ENCODE assay signal across 8 cellular contexts in genomic region chr15:30393664-30393991, GRCh38. TPM values are rescaled to one million over a fixed set of nuclear protein-coding genes. Genes with fewer than 3 reads are reported as not detected.
A peak's percentile ranks its signal among the peaks of the same experiment; 100 is the strongest.
DNase-seq lines count a peak whose midpoint lies in the region; ATAC-seq and TF ChIP-seq lines count a peak whose summit lies in the region.
"Not testable (repeated sequence)": the region's sequence is repeated elsewhere in the genome, so short reads cannot be mapped to it uniquely, and the experiment has no call there.

No MANE protein-coding gene starts in this region.

- not testable (repeated sequence) for H3K9ac ChIP-seq in HCT116 (ENCODE audit: low read length)

- H3K9me3 ChIP-seq in HCT116 (ENCODE audit: control insufficient read depth in 1 of 2, insufficient read depth in 1 of 2, low read depth in 1 of 2, low read length in 2 of 2); RWPE2 (ENCODE audit: severe bottlenecking); lower lobe of right lung; upper lobe of right lung: not testable (repeated sequence)

- H3K27ac Mint-ChIP-seq in natural killer cell treated with Interleukin-12 subunit alpha and Interleukin-12 subunit beta and Interleukin-15 and Interleukin-18, amount 100 ng/mL, for 72 hours = not testable (repeated sequence)

- not testable (repeated sequence) for H3K36me3 ChIP-seq in HCT116 (ENCODE audit: control insufficient read depth in 1 of 2, insufficient read depth in 2 of 2, low read length in 2 of 2); RWPE2 (ENCODE audit: low read depth); lower lobe of right lung; upper lobe of right lung

- H3K4me1 Mint-ChIP-seq in activated T-cell treated with anti-CD3 and anti-CD28 coated beads, Interleukin-2, amount 50 U/mL, for 4 hours (ENCODE audit: low read depth); natural killer cell treated with Interleukin-12 subunit alpha and Interleukin-12 subunit beta and Interleukin-15 and Interleukin-18, amount 100 ng/mL, for 72 hours (ENCODE audit: low read depth in 2 of 2): not testable (repeated sequence)

- H4K20me1 ChIP-seq in HCT116 (ENCODE audit: insufficient read depth) = not testable (repeated sequence)

- H3K27me3 Mint-ChIP-seq in activated T-cell treated with anti-CD3 and anti-CD28 coated beads, Interleukin-2, amount 50 U/mL, for 4 hours (ENCODE audit: low read depth); natural killer cell treated with Interleukin-12 subunit alpha and Interleukin-12 subunit beta and Interleukin-15 and Interleukin-18, amount 100 ng/mL, for 72 hours: not testable (repeated sequence)

- not testable (repeated sequence) for BruUV-seq in HCT116 (replicated peaks; lab: Mats Ljungman, UMichigan)

- H3K9me3 Mint-ChIP-seq in activated T-cell treated with anti-CD3 and anti-CD28 coated beads, Interleukin-2, amount 50 U/mL, for 4 hours; natural killer cell treated with Interleukin-12 subunit alpha and Interleukin-12 subunit beta and Interleukin-15 and Interleukin-18, amount 100 ng/mL, for 72 hours: not testable (repeated sequence)

- H3K9me2 ChIP-seq in HCT116 (ENCODE audit: insufficient read depth) = not testable (repeated sequence)

- H3K4me3 Mint-ChIP-seq in activated T-cell treated with anti-CD3 and anti-CD28 coated beads, Interleukin-2, amount 50 U/mL, for 4 hours; natural killer cell treated with Interleukin-12 subunit alpha and Interleukin-12 subunit beta and Interleukin-15 and Interleukin-18, amount 100 ng/mL, for 72 hours: not testable (repeated sequence)

- DNase-seq in HCT116 (ENCODE audit: low read depth, low spot score); RWPE2 (ENCODE audit: low spot score); activated T-cell treated with anti-CD3 and anti-CD28 coated beads, Interleukin-2, amount 50 U/mL, for 4 hours; left ventricle myocardium superior; lower lobe of right lung; natural killer cell treated with Interleukin-12 subunit alpha and Interleukin-12 subunit beta and Interleukin-15 and Interleukin-18, amount 100 ng/mL, for 72 hours (ENCODE audit: low spot score); upper lobe of right lung: not testable (repeated sequence)

- H3K4me3 ChIP-seq in HCT116 (replicated peaks in 1 of 2; ENCODE audit: low read depth in 1 of 2, low read length in 2 of 2); RWPE2 (ENCODE audit: severe bottlenecking); lower lobe of right lung; upper lobe of right lung: not testable (repeated sequence)

- TF ChIP-seq RAD21 in HCT116 (IDR thresholded peaks at IDR 0.05; ENCODE audit: low read depth) = not testable (repeated sequence)

- peak; percentile 72 for ATAC-seq in HCT116
- peak; percentile 26; the same call in 2 of the 3 replicates for ATAC-seq in RWPE2 (ENCODE audit: low read depth)
- peak; percentile 30 to 48 for ATAC-seq in activated T-cell treated with anti-CD3 and anti-CD28 coated beads, Interleukin-2, amount 50 U/mL, for 4 hours
- peak; percentile 33 for ATAC-seq in esophagus mucosa
- peak; percentile 48 for ATAC-seq in left ventricle myocardium superior
- ATAC-seq in lower lobe of right lung = peak; percentile 78 to 79
- peak; percentile 63 to 73 for ATAC-seq in natural killer cell treated with Interleukin-12 subunit alpha and Interleukin-12 subunit beta and Interleukin-15 and Interleukin-18, amount 100 ng/mL, for 72 hours
- ATAC-seq in upper lobe of right lung = peak; percentile 80

- H3K79me2 ChIP-seq in HCT116 (ENCODE audit: insufficient read depth, low read length) = not testable (repeated sequence)

- not testable (repeated sequence) for H3K27me3 ChIP-seq in HCT116 (ENCODE audit: insufficient read depth, low read length); RWPE2 (ENCODE audit: insufficient read depth, poor library complexity, severe bottlenecking); lower lobe of right lung (ENCODE audit: low read depth); upper lobe of right lung

- H2AFZ ChIP-seq in HCT116 (ENCODE audit: low read depth, low read length, poor library complexity, severe bottlenecking) = not testable (repeated sequence)

- TF ChIP-seq CTCF in HCT116 (IDR thresholded peaks at IDR 0.05 in 2 of 3, conservative IDR thresholded peaks at IDR 0.05 in 1 of 3; ENCODE audit: borderline replicate concordance in 1 of 3, insufficient read depth in 1 of 3, low read depth in 2 of 3, low read length in 2 of 3); RWPE2 (IDR thresholded peaks at IDR 0.05; ENCODE audit: poor library complexity, severe bottlenecking); lower lobe of right lung (IDR thresholded peaks at IDR 0.05); upper lobe of right lung (IDR thresholded peaks at IDR 0.05): not testable (repeated sequence)

- POLR2A ChIA-PET in HCT116 (lab: Charles Lee) = not testable (repeated sequence)

- H3K27ac ChIP-seq in HCT116 (ENCODE audit: low read depth, low read length); RWPE2 (ENCODE audit: poor library complexity, severe bottlenecking); lower lobe of right lung; upper lobe of right lung: not testable (repeated sequence)

- TF ChIP-seq POLR2A in HCT116 (IDR thresholded peaks at IDR 0.05; ENCODE audit: borderline replicate concordance, extremely low read depth, insufficient read depth, insufficient read length) = not testable (repeated sequence)

- CTCF ChIA-PET in HCT116 (lab: Charles Lee) = not testable (repeated sequence)

- H3K4me2 ChIP-seq in HCT116 (ENCODE audit: low read length) = not testable (repeated sequence)

- RAD21 ChIA-PET in HCT116 (lab: Charles Lee; ENCODE audit: low non-redundant PET in 1 of 2, low total read pairs in 2 of 2, uncharacterized antibody in 2 of 2, unreplicated experiment in 2 of 2) = not testable (repeated sequence)

- intact Hi-C loops in HCT116 (cut with micrococcal nuclease); left ventricle myocardium superior (cut with micrococcal nuclease); lower lobe of right lung (cut with DNase I); upper lobe of right lung (cut with DNase I): not testable (repeated sequence)

- not testable (repeated sequence) for H3K36me3 Mint-ChIP-seq in activated T-cell treated with anti-CD3 and anti-CD28 coated beads, Interleukin-2, amount 50 U/mL, for 4 hours (ENCODE audit: insufficient read depth); natural killer cell treated with Interleukin-12 subunit alpha and Interleukin-12 subunit beta and Interleukin-15 and Interleukin-18, amount 100 ng/mL, for 72 hours

- H3K4me1 ChIP-seq in HCT116 (ENCODE audit: control insufficient read depth in 1 of 2, insufficient read depth in 2 of 2, low read length in 2 of 2); RWPE2 (ENCODE audit: insufficient read depth, poor library complexity, severe bottlenecking); lower lobe of right lung; upper lobe of right lung: not testable (repeated sequence)

RNA-seq across cellular contexts. Expression of gene CHRFAM7A, which starts 0.3 kb away (rescaled TPM):
- total RNA-seq in HCT116 (2021; ENCODE audit: unreplicated experiment) = 7.4 TPM
- 0.98 and 2.1 TPM in 2 replicates for polyA plus RNA-seq in HCT116 (2012)
- total RNA-seq in activated T-cell treated with anti-CD3 and anti-CD28 coated beads, Interleukin-2, amount 50 U/mL, for 4 hours = under 1 TPM in 2 of 3 donors, not detected in 1; 0.29 to 0.90 TPM
- not detected for total RNA-seq in esophagus mucosa
- 1.3 TPM for total RNA-seq in left ventricle myocardium superior
- total RNA-seq in lower lobe of right lung = 9.6 TPM
- total RNA-seq in natural killer cell treated with Interleukin-12 subunit alpha and Interleukin-12 subunit beta and Interleukin-15 and Interleukin-18, amount 100 ng/mL, for 72 hours = 1 to 10 TPM; 2.4 to 4.8 TPM
- total RNA-seq in upper lobe of right lung = 1.1 TPM

RNA-seq across cellular contexts. Expression of gene GOLGA8R, which starts 20.4 kb away (rescaled TPM):
- total RNA-seq in HCT116 (2021; ENCODE audit: unreplicated experiment) (0.57 TPM), esophagus mucosa (1.8 TPM), left ventricle myocardium superior (5.2 TPM), lower lobe of right lung (5.1 TPM), upper lobe of right lung (5.3 TPM)
- 0.55 and 0.59 TPM in 2 replicates for polyA plus RNA-seq in HCT116 (2012)
- under 1 TPM; 0.28 to 0.61 (median 0.35) TPM for total RNA-seq in activated T-cell treated with anti-CD3 and anti-CD28 coated beads, Interleukin-2, amount 50 U/mL, for 4 hours
- 10 to 100 TPM; 53.4 to 70.9 TPM for total RNA-seq in natural killer cell treated with Interleukin-12 subunit alpha and Interleukin-12 subunit beta and Interleukin-15 and Interleukin-18, amount 100 ng/mL, for 72 hours

Comparison
In these comparisons a context has a peak if more than half of its experiments do, and no peak if none do; other contexts are left out.
1. ATAC-seq: peak in every context shown above with its lines; median percentile 80 in upper lobe of right lung; 78 in lower lobe of right lung; 72 in HCT116; 68 in natural killer cell treated with Interleukin-12 subunit alpha and Interleukin-12 subunit beta and Interleukin-15 and Interleukin-18, amount 100 ng/mL, for 72 hours; 48 in left ventricle myocardium superior; 39 in activated T-cell treated with anti-CD3 and anti-CD28 coated beads, Interleukin-2, amount 50 U/mL, for 4 hours; 33 in esophagus mucosa; 26 in RWPE2.